Comparison of ENCODE assay signal across 13 cellular contexts in the genomic region with DNA sequence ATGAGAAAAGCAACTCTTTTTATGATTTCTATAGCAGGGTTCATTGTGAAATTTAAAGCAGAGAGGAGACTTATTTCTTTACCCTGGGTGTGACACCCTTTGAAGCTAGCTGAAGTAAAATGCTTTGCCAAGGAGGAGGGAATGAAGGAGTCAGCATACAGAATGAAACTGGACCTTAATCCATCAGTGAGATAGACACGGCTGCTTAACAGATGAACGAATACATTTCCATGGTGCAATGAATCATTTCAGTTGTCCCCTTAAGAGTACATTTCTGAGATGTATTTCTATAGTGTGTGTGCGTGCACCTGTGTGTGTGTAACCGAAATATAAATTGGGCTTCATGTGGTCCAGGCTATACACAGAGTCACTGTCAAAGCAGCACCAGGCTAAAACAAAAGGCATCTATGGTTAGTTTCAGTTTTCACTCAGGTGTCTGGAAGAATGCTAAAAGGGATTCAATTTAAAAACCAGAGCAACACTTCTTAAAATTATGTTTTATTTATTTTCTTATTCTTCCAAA.
DNase-seq lines count a peak whose midpoint lies in the region; ATAC-seq, FAIRE-seq and TF ChIP-seq lines count a peak whose summit lies in the region.
"Had no signal": no experiment of that assay in that cellular context is flagged by ENCODE, and none has a peak within 500 bp of the region (broad histone marks: within the 10 kb centered on the region; RNA-seq: fewer than 3 reads in every experiment).

No MANE protein-coding gene starts in this region.

- no peaks in the 10 kb centered on the region for H3K36me3 Mint-ChIP-seq in activated CD8-positive, alpha-beta memory T cell treated with anti-CD3 and anti-CD28 coated beads, Interleukin-2, amount 10 ng/mL, durations not matched to agents 7 days and 5 days
- H3K36me3 Mint-ChIP-seq: mesothelial cell of epicardium had no signal

- TF ChIP-seq CTCF in SK-N-SH (IDR thresholded peaks at IDR 0.05) (no peak), gastroesophageal sphincter (IDR thresholded peaks at IDR 0.05) (no peak), thoracic aorta (IDR thresholded peaks at IDR 0.05) (no peak)

- H3K9me3 ChIP-seq in SK-N-SH = no peaks in the 10 kb centered on the region
- H3K9me3 ChIP-seq in gastroesophageal sphincter = no peaks in the 10 kb centered on the region
- H3K9me3 ChIP-seq in thoracic aorta = no peaks in the 10 kb centered on the region

- H3K79me2 ChIP-seq in SK-N-SH (ENCODE audit: insufficient read depth) = no peaks in the 10 kb centered on the region

- H4K20me1 ChIP-seq in SK-N-SH (ENCODE audit: insufficient read depth) = no peaks in the 10 kb centered on the region

- no peaks in the 10 kb centered on the region for H3K9me3 Mint-ChIP-seq in activated CD8-positive, alpha-beta memory T cell treated with anti-CD3 and anti-CD28 coated beads, Interleukin-2, amount 10 ng/mL, durations not matched to agents 7 days and 5 days (ENCODE audit: low read depth)
- H3K9me3 Mint-ChIP-seq: mesothelial cell of epicardium had no signal

- H3K4me1 Mint-ChIP-seq in activated CD8-positive, alpha-beta memory T cell treated with anti-CD3 and anti-CD28 coated beads, Interleukin-2, amount 10 ng/mL, durations not matched to agents 7 days and 5 days = peaks cover 21% of the 10 kb centered on the region

- no peak overlapping the region for H3K27ac Mint-ChIP-seq in activated CD8-positive, alpha-beta memory T cell treated with anti-CD3 and anti-CD28 coated beads, Interleukin-2, amount 10 ng/mL, durations not matched to agents 7 days and 5 days

- POLR2A ChIA-PET in SK-N-SH (lab: Yijun Ruan, JAX) = no interaction called here

- no peak for TF ChIP-seq EP300 in SK-N-SH (IDR thresholded peaks at IDR 0.05; ENCODE audit: borderline replicate concordance in 1 of 2, low read depth in 1 of 2, low read length in 1 of 2)
- no peak for TF ChIP-seq EP300 in gastroesophageal sphincter (IDR thresholded peaks at IDR 0.05)

- H3F3A ChIP-seq in SK-N-SH (replicated peaks; ENCODE audit: insufficient read depth) = no peaks in the 10 kb centered on the region

- no peak overlapping the region for H3K9ac ChIP-seq in SK-N-SH

- peaks cover 9% of the 10 kb centered on the region for H3K27me3 Mint-ChIP-seq in activated CD8-positive, alpha-beta memory T cell treated with anti-CD3 and anti-CD28 coated beads, Interleukin-2, amount 10 ng/mL, durations not matched to agents 7 days and 5 days

- no peak for DNase-seq in activated CD8-positive, alpha-beta memory T cell treated with anti-CD3 and anti-CD28 coated beads, Interleukin-2, amount 10 ng/mL, durations not matched to agents 7 days and 5 days
- no peak for DNase-seq in activated CD8-positive, alpha-beta memory T cell treated with anti-CD3 and anti-CD28 coated beads, Interleukin-2, amount 50 U/mL, for 4 hours
- DNase-seq in SK-N-SH (no peak), thoracic aorta (ENCODE audit: low spot score) (no peak), NCI-H774 (lab: John Stamatoyannopoulos, UW) (no peak), GM12891 (ENCODE audit: insufficient read length, low spot score) (no peak)
- DNase-seq: activated naive CD4-positive, alpha-beta T cell treated with anti-CD3 and anti-CD28 coated beads, Interleukin-2, amount 50 U/mL, for 16 hours; cortex of kidney; NK-92 treated with Interleukin-12 subunit alpha and Interleukin-12 subunit beta, amount 100 ng/mL, for 24 hours had no signal

- CTCF ChIA-PET in activated CD8-positive, alpha-beta memory T cell treated with anti-CD3 and anti-CD28 coated beads, Interleukin-2, amount 10 ng/mL, durations not matched to agents 7 days and 5 days (lab: Charles Lee) = interaction anchor here (1.1 kb wide), 1 partner anchor 287 kb away, joined by 3 read pairs; no protein-coding TSS in a partner anchor
- CTCF ChIA-PET in SK-N-SH (lab: Yijun Ruan, JAX) = no interaction called here

- ATAC-seq in activated CD8-positive, alpha-beta memory T cell treated with anti-CD3 and anti-CD28 coated beads, Interleukin-2, amount 10 ng/mL, durations not matched to agents 7 days and 5 days = peak; percentile 16
- ATAC-seq in gastroesophageal sphincter (no peak), thoracic aorta (ENCODE audit: insufficient number of reproducible peaks, low FRiP score, low read depth) (no peak), HG03354 (IDR thresholded peaks at IDR 0.05; ENCODE audit: poor library complexity, severe bottlenecking, unreplicated experiment) (no peak)

- FAIRE-seq in GM12891 (lab: Jason Lieb, UNC) = no peak
- FAIRE-seq: urothelium cell line had no signal

- H3K9me2 ChIP-seq in SK-N-SH = no peaks in the 10 kb centered on the region

- TF ChIP-seq POLR2A in gastroesophageal sphincter (IDR thresholded peaks at IDR 0.05) = no peak
- TF ChIP-seq POLR2A in GM12891 (IDR thresholded peaks at IDR 0.05; ENCODE audit: low read depth, low read length) = no peak

- peak overlapping the region; percentile 74; the same call in 1 of the 2 replicates for H2AFZ ChIP-seq in SK-N-SH (ENCODE audit: low read depth)

- H3K4me3 ChIP-seq in SK-N-SH (ENCODE audit: low read depth in 2 of 2, low read length in 1 of 2) (no peak overlapping the region), gastroesophageal sphincter (no peak overlapping the region), thoracic aorta (peak overlapping the region; percentile 28)

- H3K4me3 Mint-ChIP-seq in activated CD8-positive, alpha-beta memory T cell treated with anti-CD3 and anti-CD28 coated beads, Interleukin-2, amount 10 ng/mL, durations not matched to agents 7 days and 5 days = no peak overlapping the region
- H3K4me3 Mint-ChIP-seq: mesothelial cell of epicardium had no signal

- H3K4me1 ChIP-seq in SK-N-SH (ENCODE audit: control insufficient read depth in 1 of 2, insufficient read depth in 2 of 2, low read depth in 1 of 2, low read length in 1 of 2) = peaks cover 0 to 28% of the 10 kb centered on the region in 2 experiments; a peak in 2 of 4 replicates
- peaks cover 0 to 62% (median 14%) of the 10 kb centered on the region in 3 donors for H3K4me1 ChIP-seq in gastroesophageal sphincter
- peaks cover 33 to 90% of the 10 kb centered on the region in 2 donors for H3K4me1 ChIP-seq in thoracic aorta (ENCODE audit: control insufficient read depth in 1 of 2, low read depth in 2 of 2)

- H3K27ac ChIP-seq in SK-N-SH (ENCODE audit: low read depth in 2 of 2, low read length in 1 of 2) (no peak overlapping the region), gastroesophageal sphincter (peak overlapping the region in 3 of 4 donors; percentile 54 to 72 (median 57)), thoracic aorta (peak overlapping the region; percentile 36 to 74)

- WGBS in SK-N-SH (ENCODE audit: low lambda C conversion rate) = 44% methylated on average over 4 of the region's 4 CpGs
- WGBS in gastroesophageal sphincter (ENCODE audit: low coverage in 1 of 2), 2 donors = 43 to 52% methylated on average over 4 of the region's 4 CpGs

- peak overlapping the region; percentile 42 for H3K4me2 ChIP-seq in SK-N-SH

- H3K27me3 ChIP-seq in SK-N-SH (ENCODE audit: insufficient read depth) (no peaks in the 10 kb centered on the region), gastroesophageal sphincter (no peaks in the 10 kb centered on the region), thoracic aorta (replicated peaks; ENCODE audit: insufficient read depth) (no peaks in the 10 kb centered on the region)

- no peak for TF ChIP-seq RAD21 in SK-N-SH (IDR thresholded peaks at IDR 0.05; ENCODE audit: low read length)

- H3K36me3 ChIP-seq in SK-N-SH (replicated peaks in 1 of 2; ENCODE audit: control insufficient read depth in 1 of 2, insufficient read depth in 2 of 2, low read length in 1 of 2) = no peaks in the 10 kb centered on the region
- no peaks in the 10 kb centered on the region for H3K36me3 ChIP-seq in gastroesophageal sphincter
- no peaks in the 10 kb centered on the region for H3K36me3 ChIP-seq in thoracic aorta

TF ChIP-seq in SK-N-SH, 30 proteins besides CTCF, POLR2A, EP300 and RAD21 (continues in another document):
- no peak for TF ChIP-seq FOXM1 (IDR thresholded peaks at IDR 0.05; ENCODE audit: low read depth)
- no peak for TF ChIP-seq POLR2AphosphoS5 (IDR thresholded peaks at IDR 0.05; ENCODE audit: low read depth, low read length)
- no peak for TF ChIP-seq ZBTB33 (IDR thresholded peaks at IDR 0.05; ENCODE audit: borderline replicate concordance, low read depth)
- no peak for TF ChIP-seq TCF12 (IDR thresholded peaks at IDR 0.05)
- TF ChIP-seq GABPA (IDR thresholded peaks at IDR 0.05; ENCODE audit: low read depth) = no peak

TF ChIP-seq in GM12891, 5 proteins besides CTCF, POLR2A, EP300 and RAD21:
- TF ChIP-seq POLR2AphosphoS5 (IDR thresholded peaks at IDR 0.05; ENCODE audit: low read depth, low read length) = no peak
- TF ChIP-seq SPI1 (IDR thresholded peaks at IDR 0.05; ENCODE audit: low read depth, low read length) = no peak
- TF ChIP-seq PAX5 (IDR thresholded peaks at IDR 0.05; ENCODE audit: insufficient read depth, low read length, severe bottlenecking) = no peak
- TF ChIP-seq TAF1 (IDR thresholded peaks at IDR 0.05; ENCODE audit: low read depth, low read length) = no peak
- no peak for TF ChIP-seq POU2F2 (IDR thresholded peaks at IDR 0.05; ENCODE audit: low read depth, low read length)

Comparison
In these comparisons a context has a peak if more than half of its experiments do, and no peak if none do; other contexts are left out.
1. H3K27ac ChIP-seq: peak in gastroesophageal sphincter (3 of 4) and thoracic aorta (2 of 2); none in SK-N-SH (0 of 2).